7 cellular contexts compared by ENCODE assay signal in the genomic region with DNA sequence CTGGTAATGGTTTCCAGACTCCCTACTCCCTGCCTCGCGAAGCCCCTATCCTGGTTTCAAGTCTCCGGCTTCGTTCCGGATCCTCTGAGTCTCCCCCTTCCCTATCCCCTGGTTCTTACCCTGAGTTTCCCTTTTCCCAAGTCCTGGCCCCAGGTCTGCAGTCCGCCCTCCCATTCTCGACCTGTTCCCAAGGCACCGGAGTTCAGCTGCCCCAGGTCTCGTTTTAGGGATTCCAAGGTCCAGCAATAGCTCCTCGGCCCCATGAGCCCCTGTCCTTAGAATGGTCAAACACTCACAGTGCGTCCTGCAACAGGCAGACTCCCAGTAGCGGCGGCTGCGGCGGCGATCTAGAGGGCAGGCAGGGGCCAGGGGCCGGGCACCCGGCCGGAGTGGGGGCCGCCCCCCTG. TPM values are rescaled to one million over a fixed set of nuclear protein-coding genes. Genes with fewer than 3 reads are reported as not detected.
DNase-seq lines count a peak whose midpoint lies in the region; ATAC-seq and TF ChIP-seq lines count a peak whose summit lies in the region.

No MANE protein-coding gene starts in this region.

- no peak for TF ChIP-seq EP300 in stomach (IDR thresholded peaks at IDR 0.05)

- no peak overlapping the region for H3K9ac ChIP-seq in iPS-20b (ENCODE audit: low read depth, low read length)

- DNase-seq in ascending aorta (ENCODE audit: low spot score in 2 of 2) = no peak
- DNase-seq in stomach = no peak
- DNase-seq in foreskin keratinocyte = no peak
- DNase-seq in activated gamma-delta T cell (lab: John Stamatoyannopoulos, UW) = no peak
- no peak for DNase-seq in NCI-H2171 (lab: John Stamatoyannopoulos, UW)

- H3K4me3 ChIP-seq in ascending aorta (peak overlapping the region; percentile 70 to 71), iPS-20b (ENCODE audit: low read length) (peak overlapping the region; percentile 75), stomach (peak overlapping the region; percentile 49 to 69 (median 53))

- H3K36me3 ChIP-seq in ascending aorta (no peaks in the 10 kb centered on the region), iPS-20b (ENCODE audit: insufficient read depth, low read depth, low read length) (no peaks in the 10 kb centered on the region), stomach (no peaks in the 10 kb centered on the region)

- H3K27ac ChIP-seq in ascending aorta (no peak overlapping the region), iPS-20b (ENCODE audit: low read length) (no peak overlapping the region), stomach (peak overlapping the region in 1 of 5 donors; percentile 43), foreskin keratinocyte (no peak overlapping the region)

- TF ChIP-seq CTCF in ascending aorta (IDR thresholded peaks at IDR 0.05) (no peak), stomach (IDR thresholded peaks at IDR 0.05) (no peak), foreskin keratinocyte (conservative IDR thresholded peaks at IDR 0.05) (no peak)

- intact Hi-C loops in ascending aorta (cut with DNase I) (loop anchor here (5.0 kb wide), 1 partner anchor 261 kb away; a partner anchor contains a TSS), stomach (cut with DNase I; ENCODE audit: low total_unique reads) (no loop called here)

- peak; percentile 1 for ATAC-seq in HG03354 (IDR thresholded peaks at IDR 0.05; ENCODE audit: poor library complexity, severe bottlenecking, unreplicated experiment)
- no peak for ATAC-seq in foreskin keratinocyte

- H3K9me3 ChIP-seq in ascending aorta (no peaks in the 10 kb centered on the region), iPS-20b (ENCODE audit: insufficient read depth, low read depth, low read length) (no peaks in the 10 kb centered on the region), stomach (no peaks in the 10 kb centered on the region)

- TF ChIP-seq POLR2A in stomach (IDR thresholded peaks at IDR 0.05) = no peak

- 1 to 2% (median 2%) methylated on average over 15 to 20 of the region's 20 CpGs for WGBS in stomach, 5 donors

- H3K4me1 ChIP-seq in ascending aorta (peaks cover 13 to 25% of the 10 kb centered on the region in 2 donors), iPS-20b (ENCODE audit: insufficient read depth, low read length) (peaks cover 2% of the 10 kb centered on the region; the same call in 1 of the 2 replicates), stomach (peaks cover 17 to 37% (median 32%) of the 10 kb centered on the region in 4 donors), foreskin keratinocyte (peaks cover 6% of the 10 kb centered on the region)

- H3K27me3 ChIP-seq in ascending aorta (no peaks in the 10 kb centered on the region), iPS-20b (ENCODE audit: insufficient read depth, low read length) (peaks cover 75% of the 10 kb centered on the region), stomach (peaks cover 0 to 27% (median 15%) of the 10 kb centered on the region in 3 donors), foreskin keratinocyte (peaks cover 31% of the 10 kb centered on the region)

RNA-seq across cellular contexts. Expression of a gene that starts 0.3 kb away (rescaled TPM):
- total RNA-seq in ascending aorta (not detected), stomach (not detected), foreskin keratinocyte (not detected in 2 replicates)
- polyA plus RNA-seq in stomach (not detected), foreskin keratinocyte (0.03 TPM in 1 of 2 replicates, not detected in the other)

RNA-seq across cellular contexts. Expression of a gene that starts 4.3 kb away (rescaled TPM):
- total RNA-seq in ascending aorta = 56.0 TPM
- 10 to 100 TPM; 21.7 to 47.3 (median 35.8) TPM for total RNA-seq in stomach
- 1 to 10 TPM; 5.7 to 8.0 (median 7.9) TPM for polyA plus RNA-seq in stomach
- total RNA-seq in foreskin keratinocyte = 39.9 and 44.2 TPM in 2 replicates
- 15.0 and 15.4 TPM in 2 replicates for polyA plus RNA-seq in foreskin keratinocyte

RNA-seq across cellular contexts. Expression of a gene that starts 14.9 kb away (rescaled TPM):
- total RNA-seq in ascending aorta (not detected), stomach (not detected), foreskin keratinocyte (0.21 and 0.31 TPM in 2 replicates)
- polyA plus RNA-seq in stomach (under 1 TPM in 2 of 3 donors, not detected in 1; 0.20 to 0.31 TPM), foreskin keratinocyte (0.28 and 0.31 TPM in 2 replicates)
